ENCODE assay signal across 26 cellular contexts in genomic region chr17:70604854-70605253, GRCh38.
DNase-seq lines count a peak whose midpoint lies in the region; ATAC-seq, FAIRE-seq and TF ChIP-seq lines count a peak whose summit lies in the region.
"Had no signal": no experiment of that assay in that cellular context is flagged by ENCODE, and none has a peak within 500 bp of the region (broad histone marks: within the 10 kb centered on the region; RNA-seq: fewer than 3 reads in every experiment).

No MANE protein-coding gene starts in this region.

- no peaks in the 10 kb centered on the region for H3K36me3 ChIP-seq in endothelial cell of umbilical vein (ENCODE audit: control insufficient read depth in 2 of 2, extremely low read depth in 1 of 2, insufficient read depth in 2 of 2, low read length in 2 of 2)
- no peaks in the 10 kb centered on the region for H3K36me3 ChIP-seq in naive thymus-derived CD4-positive, alpha-beta T cell (ENCODE audit: control insufficient read depth in 2 of 3, insufficient read depth in 3 of 3, low read length in 3 of 3)
- H3K36me3 ChIP-seq: SJSA1 had no signal

- H3K4me3 Mint-ChIP-seq in osteocyte (ENCODE audit: unreplicated experiment) = no peak overlapping the region
- no peak overlapping the region for H3K4me3 Mint-ChIP-seq in naive thymus-derived CD4-positive, alpha-beta T cell
- H3K4me3 Mint-ChIP-seq: activated T-helper 1 cell treated with anti-CD3 and anti-CD28 coated beads, Interleukin-12 subunit alpha, Interleukin-12 subunit beta, Interleukin-2, Interleukin-4 antibody, amounts not matched to agents 30 ng/mL and 10 ng/mL and 1 ng/mL, durations not matched to agents 14 hours and 24 hours and 36 hours; CD14-positive monocyte; mesothelial cell of epicardium; nephron had no signal

- no peaks in the 10 kb centered on the region for H3K36me3 Mint-ChIP-seq in osteocyte (ENCODE audit: unreplicated experiment)
- H3K36me3 Mint-ChIP-seq in naive thymus-derived CD4-positive, alpha-beta T cell = no peaks in the 10 kb centered on the region
- H3K36me3 Mint-ChIP-seq: activated naive CD4-positive, alpha-beta T cell treated with anti-CD3 and anti-CD28 coated beads, Interleukin-2, amount 50 U/mL, for 72 hours; CD14-positive monocyte; mesothelial cell of epicardium had no signal

- H3K27ac Mint-ChIP-seq in osteocyte (ENCODE audit: unreplicated experiment) = no peak overlapping the region
- H3K27ac Mint-ChIP-seq in naive thymus-derived CD4-positive, alpha-beta T cell = no peak overlapping the region
- H3K27ac Mint-ChIP-seq: activated naive CD4-positive, alpha-beta T cell treated with anti-CD3 and anti-CD28 coated beads, Interleukin-2, amount 50 U/mL, for 72 hours; activated T-helper 1 cell treated with anti-CD3 and anti-CD28 coated beads, Interleukin-12 subunit alpha, Interleukin-12 subunit beta, Interleukin-2, Interleukin-4 antibody, amounts not matched to agents 30 ng/mL and 10 ng/mL and 1 ng/mL, durations not matched to agents 14 hours and 24 hours and 36 hours; CD14-positive monocyte; mesothelial cell of epicardium; nephron had no signal

- H3K4me3 ChIP-seq in endothelial cell of umbilical vein (replicated peaks in 1 of 3; ENCODE audit: insufficient read depth in 1 of 3, low read depth in 1 of 3, low read length in 3 of 3) = no peak overlapping the region
- no peak overlapping the region for H3K4me3 ChIP-seq in naive thymus-derived CD4-positive, alpha-beta T cell (ENCODE audit: low read length)
- H3K4me3 ChIP-seq: coronary artery, psoas muscle, SJSA1 had no signal

- no peaks in the 10 kb centered on the region for H3K27me3 Mint-ChIP-seq in osteocyte (ENCODE audit: unreplicated experiment)
- H3K27me3 Mint-ChIP-seq in naive thymus-derived CD4-positive, alpha-beta T cell = peaks cover 0 to 6% (median 0%) of the 10 kb centered on the region in 5 donors

- no peaks in the 10 kb centered on the region for H4K20me1 ChIP-seq in endothelial cell of umbilical vein (replicated peaks; ENCODE audit: control insufficient read depth, extremely low read depth, insufficient read depth, low read length)

- no peak overlapping the region for H3K4me2 ChIP-seq in endothelial cell of umbilical vein (ENCODE audit: insufficient read depth, low read length)

- no peak overlapping the region for H3K27ac ChIP-seq in endothelial cell of umbilical vein (ENCODE audit: insufficient read depth, low read depth, low read length)
- H3K27ac ChIP-seq in naive thymus-derived CD4-positive, alpha-beta T cell (ENCODE audit: low read depth, low read length) = no peak overlapping the region
- H3K27ac ChIP-seq: coronary artery, psoas muscle, SJSA1 had no signal

- no TSS peak for BruUV-seq in endothelial cell of umbilical vein (replicated peaks; lab: Mats Ljungman, UMichigan)

- intact Hi-C loops in endothelial cell of umbilical vein (cut with micrococcal nuclease) = no loop called here
- intact Hi-C loops in naive thymus-derived CD4-positive, alpha-beta T cell (cut with micrococcal nuclease) = no loop called here

- no peaks in the 10 kb centered on the region for H3K79me2 ChIP-seq in endothelial cell of umbilical vein (ENCODE audit: control insufficient read depth, insufficient read depth, low read length)

- POLR2A ChIA-PET in endothelial cell of umbilical vein (lab: Charles Lee) = no interaction called here
- POLR2A ChIA-PET in naive thymus-derived CD4-positive, alpha-beta T cell (lab: Charles Lee) = no interaction called here

- no peaks in the 10 kb centered on the region for H3K4me1 Mint-ChIP-seq in osteocyte (ENCODE audit: unreplicated experiment)
- H3K4me1 Mint-ChIP-seq in naive thymus-derived CD4-positive, alpha-beta T cell = no peaks in the 10 kb centered on the region
- H3K4me1 Mint-ChIP-seq: CD14-positive monocyte had no signal

- no peaks in the 10 kb centered on the region for H3K9me3 ChIP-seq in endothelial cell of umbilical vein (replicated peaks; ENCODE audit: control insufficient read depth, insufficient read depth, low read length)
- H3K9me3 ChIP-seq in naive thymus-derived CD4-positive, alpha-beta T cell (ENCODE audit: control insufficient read depth in 2 of 3, low read length in 3 of 3) = no peaks in the 10 kb centered on the region
- H3K9me3 ChIP-seq: psoas muscle, SJSA1 had no signal

- CTCF ChIA-PET in endothelial cell of umbilical vein (lab: Charles Lee) = interaction anchor here (0.5 to 0.8 kb wide), 2 partner anchors 17 to 1451 kb away, joined by 3 read pairs; no protein-coding TSS in a partner anchor
- CTCF ChIA-PET in naive thymus-derived CD4-positive, alpha-beta T cell (lab: Charles Lee) = no interaction called here

- no peaks in the 10 kb centered on the region for H3K9me1 ChIP-seq in endothelial cell of umbilical vein (replicated peaks; ENCODE audit: control insufficient read depth, extremely low read depth, insufficient read depth, low read length)

- H3K4me1 ChIP-seq in endothelial cell of umbilical vein (ENCODE audit: control insufficient read depth, extremely low read depth, insufficient read depth, low read length) = no peaks in the 10 kb centered on the region
- H3K4me1 ChIP-seq in naive thymus-derived CD4-positive, alpha-beta T cell (ENCODE audit: control insufficient read depth in 2 of 2, insufficient read depth in 2 of 2, low read length in 2 of 2) = no peaks in the 10 kb centered on the region
- H3K4me1 ChIP-seq: psoas muscle, SJSA1 had no signal

- TF ChIP-seq CTCF in endothelial cell of umbilical vein (IDR thresholded peaks at IDR 0.05; ENCODE audit: extremely low read depth in 1 of 2, insufficient read depth in 1 of 2, low read depth in 1 of 2, low read length in 2 of 2) (no peak), osteocyte (IDR thresholded peaks at IDR 0.05) (peak; percentile 11)

- H3K27me3 ChIP-seq in endothelial cell of umbilical vein (ENCODE audit: control insufficient read depth in 2 of 2, insufficient read depth in 2 of 2, low read length in 2 of 2) = no peaks in the 10 kb centered on the region
- no peaks in the 10 kb centered on the region for H3K27me3 ChIP-seq in naive thymus-derived CD4-positive, alpha-beta T cell (ENCODE audit: control insufficient read depth in 2 of 2, insufficient read depth in 2 of 2, low read length in 2 of 2)
- H3K27me3 ChIP-seq: SJSA1 had no signal

- no peak for TF ChIP-seq POLR2A in endothelial cell of umbilical vein (IDR thresholded peaks at IDR 0.05; ENCODE audit: low read depth, low read length)

- no peak overlapping the region for H3K9ac ChIP-seq in endothelial cell of umbilical vein (replicated peaks; ENCODE audit: extremely low read depth, insufficient read depth, low read length)

- no peak for ATAC-seq in HG02610 (IDR thresholded peaks at IDR 0.05; ENCODE audit: unreplicated experiment)
- no peak for ATAC-seq in naive thymus-derived CD4-positive, alpha-beta T cell
- ATAC-seq: activated CD4-positive, CD25-positive, alpha-beta regulatory T cell treated with anti-CD3 and anti-CD28 coated beads, Interleukin-2, amount 50 U/mL, for 24 hours; activated naive CD4-positive, alpha-beta T cell treated with anti-CD3 and anti-CD28 coated beads, Interleukin-2, amount 50 U/mL, for 72 hours; left colon; psoas muscle had no signal

- no peak overlapping the region for H2AFZ ChIP-seq in endothelial cell of umbilical vein (ENCODE audit: low read depth, low read length)

- FAIRE-seq in endothelial cell of umbilical vein (lab: Jason Lieb, UNC) = peak; percentile 38
- FAIRE-seq: GM12891 had no signal

- H3K9me3 Mint-ChIP-seq in osteocyte (ENCODE audit: unreplicated experiment) = no peaks in the 10 kb centered on the region
- peaks cover 0 to 3% (median 0%) of the 10 kb centered on the region in 11 donors for H3K9me3 Mint-ChIP-seq in naive thymus-derived CD4-positive, alpha-beta T cell
- H3K9me3 Mint-ChIP-seq: activated naive CD4-positive, alpha-beta T cell treated with anti-CD3 and anti-CD28 coated beads, Interleukin-2, amount 50 U/mL, for 72 hours; activated T-helper 1 cell treated with anti-CD3 and anti-CD28 coated beads, Interleukin-12 subunit alpha, Interleukin-12 subunit beta, Interleukin-2, Interleukin-4 antibody, amounts not matched to agents 30 ng/mL and 10 ng/mL and 1 ng/mL, durations not matched to agents 14 hours and 24 hours and 36 hours; mesothelial cell of epicardium; nephron had no signal

- peak; percentile 11 for DNase-seq in NCI-H82 (lab: John Stamatoyannopoulos, UW)
- DNase-seq in NCI-H82 treated with DMSO at 0.1 percent for 48 hours (lab: John Stamatoyannopoulos, UW; ENCODE audit: unreplicated experiment) = no peak
- DNase-seq in RKO (ENCODE audit: low spot score) = peak; percentile 4
- DNase-seq in endothelial cell of umbilical vein (ENCODE audit: low read depth, low spot score) = no peak
- no peak for DNase-seq in osteocyte (ENCODE audit: extremely low spot score, unreplicated experiment)
- no peak for DNase-seq in putamen (ENCODE audit: low spot score)
- DNase-seq in naive thymus-derived CD4-positive, alpha-beta T cell = no peak
- DNase-seq: DMS153; foreskin melanocyte; Karpas-422; left colon; NCI-H1092 treated with DMSO at 0.1 percent for 48 hours; NCI-H2029 treated with DMSO at 0.1 percent for 48 hours; NCI-H510A treated with DMSO at 0.1 percent for 48 hours; psoas muscle; stimulated activated CD4-positive, alpha-beta T cell treated with anti-CD3 and anti-CD28 coated beads, Interleukin-4, amount 100 ng/mL, for 4 hours had no signal

- dilution Hi-C loops in endothelial cell of umbilical vein (cut with MboI; ENCODE audit: extremely low pct_ligation_motif_present, low sequenced_read_pairs) = no loop called here

TF ChIP-seq in endothelial cell of umbilical vein, 7 proteins besides CTCF, POLR2A, EP300 and RAD21:
- TF ChIP-seq EZH2 (IDR thresholded peaks at IDR 0.05; ENCODE audit: borderline replicate concordance, low read depth, low read length, severe bottlenecking) (no peak), MAX (IDR thresholded peaks at IDR 0.05; ENCODE audit: insufficient read depth, insufficient read length) (no peak), POLR2AphosphoS5 (IDR thresholded peaks at IDR 0.05; ENCODE audit: insufficient read depth, low read depth, low read length) (no peak)

Comparison
In these comparisons a context has a peak if more than half of its experiments do, and no peak if none do; other contexts are left out.
1. DNase-seq: peak in NCI-H82 (single experiment) and RKO (single experiment); none in NCI-H82 treated with DMSO at 0.1 percent for 48 hours (single experiment), endothelial cell of umbilical vein (single experiment), osteocyte (single experiment), putamen (single experiment) and naive thymus-derived CD4-positive, alpha-beta T cell (0 of 9).